1 cellular context compared by ENCODE assay signal in genomic region chr9:93830606-93831005, GRCh38.
TF ChIP-seq lines count a peak whose summit lies in the region.

No MANE protein-coding gene starts in this region.

TF ChIP-seq in K562, 482 proteins besides CTCF, POLR2A, EP300 and RAD21 (continued from another document):
- no peak for TF ChIP-seq RREB1 (CRISPR knock-in tag; IDR thresholded peaks at IDR 0.05)
- no peak for TF ChIP-seq BRF2 (IDR thresholded peaks at IDR 0.05; ENCODE audit: borderline replicate concordance, insufficient read depth, insufficient read length)
- TF ChIP-seq MNT (conservative IDR thresholded peaks at IDR 0.05): no peak
- TF ChIP-seq KLF1 (tag; IDR thresholded peaks at IDR 0.05): no peak
- no peak for TF ChIP-seq RFX1 (IDR thresholded peaks at IDR 0.05)
- no peak for TF ChIP-seq TAF1 (IDR thresholded peaks at IDR 0.05; ENCODE audit: control insufficient read depth, extremely low read depth, insufficient read depth, low read length, severe bottlenecking)
- TF ChIP-seq ZNF217 (CRISPR knock-in tag; IDR thresholded peaks at IDR 0.05): no peak
- TF ChIP-seq PRDM10 (IDR thresholded peaks at IDR 0.05; ENCODE audit: partially characterized antibody): no peak
- TF ChIP-seq HDAC1 (IDR thresholded peaks at IDR 0.05): no peak
